Comparison of ENCODE assay signal across 17 cellular contexts in the genomic region with DNA sequence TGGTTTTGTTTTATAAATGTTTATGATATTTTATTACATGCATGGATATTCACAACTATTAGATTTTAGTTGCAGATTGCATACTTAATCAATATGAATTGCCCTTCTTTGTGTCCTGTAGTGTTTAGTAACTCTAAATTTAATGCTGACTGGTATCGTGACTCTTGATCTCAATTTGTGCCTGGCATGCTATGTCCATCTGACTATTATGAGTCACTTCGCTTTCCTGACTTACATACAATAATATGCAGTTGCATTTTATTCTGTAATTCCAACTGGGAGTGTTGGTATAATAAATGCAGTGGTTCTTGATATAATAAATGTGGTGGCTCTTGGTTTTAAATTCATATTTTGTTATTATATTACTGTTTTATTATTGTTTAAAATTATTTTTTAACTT.
DNase-seq lines count a peak whose midpoint lies in the region; ATAC-seq and TF ChIP-seq lines count a peak whose summit lies in the region.
"Had no signal": no experiment of that assay in that cellular context is flagged by ENCODE, and none has a peak within 500 bp of the region (broad histone marks: within the 10 kb centered on the region; RNA-seq: fewer than 3 reads in every experiment).

No MANE protein-coding gene starts in this region.

- no peaks in the 10 kb centered on the region for H4K20me1 ChIP-seq in mammary epithelial cell (ENCODE audit: insufficient read depth, low read length)

- H3K36me3 Mint-ChIP-seq in MCF 10A (ENCODE audit: insufficient read depth, unreplicated experiment) (no peaks in the 10 kb centered on the region), progenitor cell of endocrine pancreas (ENCODE audit: insufficient read depth) (no peaks in the 10 kb centered on the region), osteocyte (ENCODE audit: unreplicated experiment) (no peaks in the 10 kb centered on the region)

- DNase-seq in MCF 10A (ENCODE audit: unreplicated experiment) (peak; percentile 5), mammary epithelial cell (no peak), MG63 (peak; percentile 20), progenitor cell of endocrine pancreas (ENCODE audit: low spot score, unreplicated experiment) (no peak), osteocyte (ENCODE audit: extremely low spot score, unreplicated experiment) (no peak)
- DNase-seq in stimulated activated CD4-positive, alpha-beta T cell treated with anti-CD3 and anti-CD28 coated beads, Interleukin-4, amount 100 ng/mL, for 24 hours = no peak
- DNase-seq: AML-193; Caco-2; CD4-positive, alpha-beta T cell; GDM1; HFFc6 had no signal

- POLR2A ChIA-PET in MCF 10A (lab: Yijun Ruan, JAX) = no interaction called here

- H3K9me3 ChIP-seq in mammary epithelial cell (replicated peaks; ENCODE audit: insufficient read depth, low read length) (peaks cover 4% of the 10 kb centered on the region), MG63 (no peaks in the 10 kb centered on the region)
- H3K9me3 ChIP-seq: A549, Caco-2 had no signal

- H3K4me3 Mint-ChIP-seq in MCF 10A (ENCODE audit: unreplicated experiment) (no peak overlapping the region), progenitor cell of endocrine pancreas (ENCODE audit: low read depth) (no peak overlapping the region), osteocyte (ENCODE audit: unreplicated experiment) (no peak overlapping the region)
- H3K4me3 Mint-ChIP-seq: CD4-positive, alpha-beta T cell; HFFc6 had no signal

- BruUV-seq in MCF 10A (replicated peaks; lab: Mats Ljungman, UMichigan) (no TSS peak), mammary epithelial cell (replicated peaks; lab: Mats Ljungman, UMichigan) (no TSS peak)

- H3K27ac ChIP-seq in mammary epithelial cell (ENCODE audit: insufficient read depth, low read depth, low read length) = no peak overlapping the region
- H3K27ac ChIP-seq: 22Rv1, A549, C4-2B had no signal

- TF ChIP-seq CTCF in MCF 10A (IDR thresholded peaks at IDR 0.05; ENCODE audit: unreplicated experiment) (no peak), mammary epithelial cell (conservative IDR thresholded peaks at IDR 0.05 in 1 of 2, IDR thresholded peaks at IDR 0.05 in 1 of 2; ENCODE audit: extremely low read depth in 1 of 2, insufficient read depth in 1 of 2, low read depth in 1 of 2, low read length in 2 of 2) (no peak), progenitor cell of endocrine pancreas (IDR thresholded peaks at IDR 0.05; ENCODE audit: unreplicated experiment) (no peak), osteocyte (IDR thresholded peaks at IDR 0.05) (no peak)

- CTCF ChIA-PET in MCF 10A (lab: Yijun Ruan, JAX) (no interaction called here), mammary epithelial cell (lab: Charles Lee; ENCODE audit: low non-redundant PET) (no interaction called here)

- H3K4me1 ChIP-seq in mammary epithelial cell (ENCODE audit: insufficient read depth, low read length) = no peaks in the 10 kb centered on the region
- H3K4me1 ChIP-seq: A549 had no signal

- H3K9me3 Mint-ChIP-seq in MCF 10A (ENCODE audit: unreplicated experiment) = peaks cover 23% of the 10 kb centered on the region
- no peaks in the 10 kb centered on the region for H3K9me3 Mint-ChIP-seq in progenitor cell of endocrine pancreas (ENCODE audit: low read depth)
- no peaks in the 10 kb centered on the region for H3K9me3 Mint-ChIP-seq in osteocyte (ENCODE audit: unreplicated experiment)

- H3K27ac Mint-ChIP-seq in MCF 10A (ENCODE audit: low read depth, unreplicated experiment) (no peak overlapping the region), progenitor cell of endocrine pancreas (no peak overlapping the region), osteocyte (ENCODE audit: unreplicated experiment) (no peak overlapping the region)
- H3K27ac Mint-ChIP-seq: CD4-positive, alpha-beta T cell; HFFc6 had no signal

- dilution Hi-C loops in mammary epithelial cell (cut with HindIII; ENCODE audit: low sequenced_read_pairs) = no loop called here

- H3K9ac ChIP-seq in mammary epithelial cell (ENCODE audit: insufficient read depth, low read length) = no peak overlapping the region

- intact Hi-C loops in MCF 10A (cut with micrococcal nuclease) (no loop called here), mammary epithelial cell (cut with micrococcal nuclease) (no loop called here)

- H3K4me3 ChIP-seq in mammary epithelial cell (replicated peaks in 1 of 3; ENCODE audit: insufficient read depth in 1 of 3, low read depth in 2 of 3, low read length in 3 of 3) = no peak overlapping the region
- H3K4me3 ChIP-seq in MG63 = no peak overlapping the region
- H3K4me3 ChIP-seq: A549 had no signal

- 60% methylated on average over 2 of the region's 2 CpGs for WGBS in mammary epithelial cell (ENCODE audit: low coverage, missing lambda C conversion rate)

- no peak overlapping the region for H2AFZ ChIP-seq in mammary epithelial cell (ENCODE audit: low read depth, low read length)

- no peaks in the 10 kb centered on the region for H3K27me3 ChIP-seq in mammary epithelial cell (ENCODE audit: insufficient read depth, low read length)
- no peaks in the 10 kb centered on the region for H3K27me3 ChIP-seq in MG63

- H3K36me3 ChIP-seq in mammary epithelial cell (ENCODE audit: insufficient read depth, low read length) (no peaks in the 10 kb centered on the region), MG63 (no peaks in the 10 kb centered on the region)

- H3K4me1 Mint-ChIP-seq in MCF 10A (ENCODE audit: insufficient read depth, unreplicated experiment) (no peaks in the 10 kb centered on the region), progenitor cell of endocrine pancreas (ENCODE audit: low read depth) (no peaks in the 10 kb centered on the region), osteocyte (ENCODE audit: unreplicated experiment) (no peaks in the 10 kb centered on the region)

- H3K79me2 ChIP-seq in mammary epithelial cell (ENCODE audit: insufficient read depth, low read length) = no peaks in the 10 kb centered on the region

- no peaks in the 10 kb centered on the region for H3K27me3 Mint-ChIP-seq in MCF 10A (ENCODE audit: insufficient read depth, unreplicated experiment)
- peaks cover 3% of the 10 kb centered on the region for H3K27me3 Mint-ChIP-seq in progenitor cell of endocrine pancreas
- peaks cover 12% of the 10 kb centered on the region for H3K27me3 Mint-ChIP-seq in osteocyte (ENCODE audit: unreplicated experiment)
- H3K27me3 Mint-ChIP-seq: CD4-positive, alpha-beta T cell had no signal

- in situ Hi-C loops in mammary epithelial cell (cut with MboI; ENCODE audit: low sequenced_read_pairs in 2 of 2) = no loop called here

- ATAC-seq in SK-N-SH treated with all-trans-retinoic acid at 6 μM for 48 hours (no peak), HG03520 (IDR thresholded peaks at IDR 0.05; ENCODE audit: unreplicated experiment) (no peak)
- ATAC-seq: A549, HCT116 had no signal

- no peak overlapping the region for H3K4me2 ChIP-seq in mammary epithelial cell (ENCODE audit: insufficient read depth, low read depth, low read length)
- H3K4me2 ChIP-seq: A549 had no signal

TF ChIP-seq in SK-N-SH treated with all-trans-retinoic acid at 6 μM for 48 hours, 23 proteins besides CTCF, POLR2A, EP300 and RAD21:
- TF ChIP-seq, protein P1, sequence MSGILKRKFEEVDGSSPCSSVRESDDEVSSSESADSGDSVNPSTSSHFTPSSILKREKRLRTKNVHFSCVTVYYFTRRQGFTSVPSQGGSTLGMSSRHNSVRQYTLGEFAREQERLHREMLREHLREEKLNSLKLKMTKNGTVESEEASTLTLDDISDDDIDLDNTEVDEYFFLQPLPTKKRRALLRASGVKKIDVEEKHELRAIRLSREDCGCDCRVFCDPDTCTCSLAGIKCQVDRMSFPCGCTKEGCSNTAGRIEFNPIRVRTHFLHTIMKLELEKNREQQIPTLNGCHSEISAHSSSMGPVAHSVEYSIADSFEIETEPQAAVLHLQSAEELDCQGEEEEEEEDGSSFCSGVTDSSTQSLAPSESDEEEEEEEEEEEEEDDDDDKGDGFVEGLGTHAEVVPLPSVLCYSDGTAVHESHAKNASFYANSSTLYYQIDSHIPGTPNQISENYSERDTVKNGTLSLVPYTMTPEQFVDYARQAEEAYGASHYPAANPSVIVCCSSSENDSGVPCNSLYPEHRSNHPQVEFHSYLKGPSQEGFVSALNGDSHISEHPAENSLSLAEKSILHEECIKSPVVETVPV (CRISPR knock-in tag; IDR thresholded peaks at IDR 0.05) = 0 out of 2 replicates have a peak, but pooled peaks have one; percentile 16
- no peak for TF ChIP-seq ZNF565 (CRISPR knock-in tag; conservative IDR thresholded peaks at IDR 0.05; ENCODE audit: low read depth)
TF ChIP-seq in SK-N-SH treated with all-trans-retinoic acid at 6 μM for 48 hours: peak in this region for 1.

Comparison
In these comparisons a context has a peak if more than half of its experiments do, and no peak if none do; other contexts are left out.
1. DNase-seq: peak in MCF 10A (single experiment) and MG63 (single experiment); none in mammary epithelial cell (single experiment), progenitor cell of endocrine pancreas (single experiment), stimulated activated CD4-positive, alpha-beta T cell treated with anti-CD3 and anti-CD28 coated beads, Interleukin-4, amount 100 ng/mL, for 24 hours (single experiment) and osteocyte (single experiment).